26 cellular contexts compared by ENCODE assay signal in genomic region chr3:107969525-107969924, GRCh38.
DNase-seq lines count a peak whose midpoint lies in the region; ATAC-seq, FAIRE-seq and TF ChIP-seq lines count a peak whose summit lies in the region.
"Had no signal": no experiment of that assay in that cellular context is flagged by ENCODE, and none has a peak within 500 bp of the region (broad histone marks: within the 10 kb centered on the region; RNA-seq: fewer than 3 reads in every experiment).

No MANE protein-coding gene starts in this region.

- no peaks in the 10 kb centered on the region for H4K20me1 ChIP-seq in astrocyte (ENCODE audit: insufficient read depth, low read length)

- H3K4me3 Mint-ChIP-seq in Calu3 (ENCODE audit: low read depth, unreplicated experiment) (no peak overlapping the region), astrocyte (ENCODE audit: unreplicated experiment) (no peak overlapping the region)
- no peak overlapping the region for H3K4me3 Mint-ChIP-seq in stimulated activated naive B cell treated with anti-CD40 and anti-IgM and Interleukin-4, amounts not matched to agents 10 μg/mL and 1 μg/mL and 100 μg/mL, for 72 hours
- H3K4me3 Mint-ChIP-seq: activated CD4-positive, alpha-beta memory T cell treated with anti-CD3 and anti-CD28 coated beads, Interleukin-2, amount 10 ng/mL, durations not matched to agents 7 days and 5 days; brain; GM23338; IgD-negative memory B cell; memory B cell; stimulated activated effector memory CD8-positive, alpha-beta T cell treated with anti-CD3 and anti-CD28 coated beads, Interleukin-12 subunit alpha, Interleukin-12 subunit beta, amount 100 ng/mL, for 72 hours had no signal

- H3K4me1 Mint-ChIP-seq in Calu3 (ENCODE audit: low read depth, unreplicated experiment), result peaks cover 57% of the 10 kb centered on the region
- H3K4me1 Mint-ChIP-seq in astrocyte (ENCODE audit: low read depth, unreplicated experiment), result peaks cover 4% of the 10 kb centered on the region
- peaks cover 11 to 19% of the 10 kb centered on the region in 2 donors for H3K4me1 Mint-ChIP-seq in stimulated activated naive B cell treated with anti-CD40 and anti-IgM and Interleukin-4, amounts not matched to agents 10 μg/mL and 1 μg/mL and 100 μg/mL, for 72 hours
- H3K4me1 Mint-ChIP-seq: memory B cell had no signal

- no peak overlapping the region for H2AFZ ChIP-seq in astrocyte (ENCODE audit: low read depth, low read length)
- H2AFZ ChIP-seq: GM23338 had no signal

- CTCF ChIA-PET in Calu3 (lab: Charles Lee), result interaction anchor here (0.5 to 1.9 kb wide), 3 partner anchors 9 to 508 kb away, joined by 3 to 7 read pairs (median 6); no protein-coding TSS in a partner anchor

- no peak overlapping the region for H3K27ac ChIP-seq in astrocyte (ENCODE audit: low read depth, low read length)
- H3K27ac ChIP-seq: neutrophil, RWPE1, sigmoid colon had no signal

- H3K27me3 Mint-ChIP-seq in Calu3 (ENCODE audit: unreplicated experiment) (no peaks in the 10 kb centered on the region), astrocyte (ENCODE audit: low read depth, unreplicated experiment) (peaks cover 5% of the 10 kb centered on the region)
- H3K27me3 Mint-ChIP-seq in stimulated activated naive B cell treated with anti-CD40 and anti-IgM and Interleukin-4, amounts not matched to agents 10 μg/mL and 1 μg/mL and 100 μg/mL, for 72 hours, result no peaks in the 10 kb centered on the region
- H3K27me3 Mint-ChIP-seq: CD4-positive, alpha-beta memory T cell had no signal

- H3K9me3 Mint-ChIP-seq in Calu3 (ENCODE audit: low read depth, unreplicated experiment), result no peaks in the 10 kb centered on the region
- no peaks in the 10 kb centered on the region for H3K9me3 Mint-ChIP-seq in astrocyte (ENCODE audit: unreplicated experiment)
- no peaks in the 10 kb centered on the region for H3K9me3 Mint-ChIP-seq in stimulated activated naive B cell treated with anti-CD40 and anti-IgM and Interleukin-4, amounts not matched to agents 10 μg/mL and 1 μg/mL and 100 μg/mL, for 72 hours
- H3K9me3 Mint-ChIP-seq: activated CD4-positive, alpha-beta memory T cell treated with anti-CD3 and anti-CD28 coated beads, Interleukin-2, amount 10 ng/mL, durations not matched to agents 7 days and 5 days; GM23338; IgD-negative memory B cell; memory B cell; stimulated activated effector memory CD8-positive, alpha-beta T cell treated with anti-CD3 and anti-CD28 coated beads, Interleukin-12 subunit alpha, Interleukin-12 subunit beta, amount 100 ng/mL, for 72 hours had no signal

- peak; percentile 7 to 29 for ATAC-seq in stimulated activated naive B cell treated with anti-CD40 and anti-IgM and Interleukin-4, amounts not matched to agents 10 μg/mL and 1 μg/mL and 100 μg/mL, for 72 hours (replicated peaks)
- no peak for ATAC-seq in HG03280 (IDR thresholded peaks at IDR 0.05; ENCODE audit: unreplicated experiment)
- ATAC-seq: GM23338 had no signal

- peaks cover 18% of the 10 kb centered on the region for H3K36me3 Mint-ChIP-seq in Calu3 (ENCODE audit: insufficient read depth, unreplicated experiment)
- no peaks in the 10 kb centered on the region for H3K36me3 Mint-ChIP-seq in astrocyte (ENCODE audit: low read depth, unreplicated experiment)
- H3K36me3 Mint-ChIP-seq in stimulated activated naive B cell treated with anti-CD40 and anti-IgM and Interleukin-4, amounts not matched to agents 10 μg/mL and 1 μg/mL and 100 μg/mL, for 72 hours, result no peaks in the 10 kb centered on the region
- H3K36me3 Mint-ChIP-seq: brain; CD4-positive, alpha-beta memory T cell; IgD-negative memory B cell; memory B cell; stimulated activated effector memory CD8-positive, alpha-beta T cell treated with anti-CD3 and anti-CD28 coated beads, Interleukin-12 subunit alpha, Interleukin-12 subunit beta, amount 100 ng/mL, for 72 hours had no signal

- no peaks in the 10 kb centered on the region for H3K36me3 ChIP-seq in astrocyte (ENCODE audit: insufficient read depth, low read length)
- H3K36me3 ChIP-seq: neutrophil, sigmoid colon, suprapubic skin had no signal

- no peak overlapping the region for H3K4me3 ChIP-seq in astrocyte (ENCODE audit: insufficient read depth, low read depth, low read length)
- H3K4me3 ChIP-seq: GM23338, sigmoid colon, suprapubic skin had no signal

- H3K9ac ChIP-seq in astrocyte (ENCODE audit: low read length), result no peak overlapping the region

- H3K79me2 ChIP-seq in astrocyte (ENCODE audit: insufficient read depth, low read length), result no peaks in the 10 kb centered on the region

- intact Hi-C loops in Calu3 (cut with micrococcal nuclease; ENCODE audit: unreplicated experiment), result no loop called here

- TF ChIP-seq CTCF in Calu3 (IDR thresholded peaks at IDR 0.05; ENCODE audit: unreplicated experiment) (no peak), astrocyte (IDR thresholded peaks at IDR 0.05; ENCODE audit: insufficient read depth, low read depth, low read length) (no peak)

- BruUV-seq in Calu3 (replicated peaks; lab: Mats Ljungman, UMichigan), result no TSS peak

- DNase-seq in Calu3, result no peak
- no peak for DNase-seq in astrocyte (ENCODE audit: low read depth)
- peak; percentile 21 for DNase-seq in myocyte (ENCODE audit: low read depth)
- DNase-seq in stimulated activated naive B cell treated with anti-CD40 and anti-IgM and Interleukin-4, amounts not matched to agents 10 μg/mL and 1 μg/mL and 100 μg/mL, for 72 hours, result no peak
- no peak for DNase-seq in hepatic stellate cell (ENCODE audit: low spot score)
- no peak for DNase-seq in NCI-H2196 treated with DMSO at 0.1 percent for 48 hours (lab: John Stamatoyannopoulos, UW; ENCODE audit: unreplicated experiment)
- DNase-seq: activated CD4-positive, alpha-beta memory T cell treated with anti-CD3 and anti-CD28 coated beads, Interleukin-2, amount 10 ng/mL, durations not matched to agents 7 days and 5 days; activated CD4-positive, CD25-positive, alpha-beta regulatory T cell treated with anti-CD3 and anti-CD28 coated beads, Interleukin-2, amount 50 U/mL, for 72 hours; activated CD8-positive, alpha-beta memory T cell treated with anti-CD3 and anti-CD28 coated beads, Interleukin-2, amount 50 U/mL, for 4 hours; AML-193; CD4-positive, alpha-beta memory T cell; cerebellar nuclear complex; EL; NCI-H82; sigmoid colon had no signal

- no peaks in the 10 kb centered on the region for H3K27me3 ChIP-seq in astrocyte (ENCODE audit: insufficient read depth, low read length)
- H3K27me3 ChIP-seq: sigmoid colon, suprapubic skin had no signal

- no peak for FAIRE-seq in astrocyte (lab: Jason Lieb, UNC)
- FAIRE-seq: GM18507, GM19239 had no signal

- H3K4me2 ChIP-seq in astrocyte (ENCODE audit: low read length), result peak overlapping the region; percentile 64
- H3K4me2 ChIP-seq: GM23338 had no signal

- H3K4me1 ChIP-seq in astrocyte (ENCODE audit: insufficient read depth, low read length), result peaks cover 9% of the 10 kb centered on the region

- peak overlapping the region; percentile 74 for H3K27ac Mint-ChIP-seq in Calu3 (ENCODE audit: unreplicated experiment)
- no peak overlapping the region for H3K27ac Mint-ChIP-seq in astrocyte (ENCODE audit: unreplicated experiment)
- H3K27ac Mint-ChIP-seq in stimulated activated naive B cell treated with anti-CD40 and anti-IgM and Interleukin-4, amounts not matched to agents 10 μg/mL and 1 μg/mL and 100 μg/mL, for 72 hours, result peak overlapping the region; percentile 25
- H3K27ac Mint-ChIP-seq: activated CD4-positive, alpha-beta memory T cell treated with anti-CD3 and anti-CD28 coated beads, Interleukin-2, amount 10 ng/mL, durations not matched to agents 7 days and 5 days; GM23338; IgD-negative memory B cell; memory B cell; stimulated activated effector memory CD8-positive, alpha-beta T cell treated with anti-CD3 and anti-CD28 coated beads, Interleukin-12 subunit alpha, Interleukin-12 subunit beta, amount 100 ng/mL, for 72 hours had no signal

- no peaks in the 10 kb centered on the region for H3K9me3 ChIP-seq in astrocyte (ENCODE audit: insufficient read depth, low read depth, low read length)
- H3K9me3 ChIP-seq: neutrophil, sigmoid colon, suprapubic skin had no signal
